ENCODE assay signal across 8 cellular contexts in the genomic region with DNA sequence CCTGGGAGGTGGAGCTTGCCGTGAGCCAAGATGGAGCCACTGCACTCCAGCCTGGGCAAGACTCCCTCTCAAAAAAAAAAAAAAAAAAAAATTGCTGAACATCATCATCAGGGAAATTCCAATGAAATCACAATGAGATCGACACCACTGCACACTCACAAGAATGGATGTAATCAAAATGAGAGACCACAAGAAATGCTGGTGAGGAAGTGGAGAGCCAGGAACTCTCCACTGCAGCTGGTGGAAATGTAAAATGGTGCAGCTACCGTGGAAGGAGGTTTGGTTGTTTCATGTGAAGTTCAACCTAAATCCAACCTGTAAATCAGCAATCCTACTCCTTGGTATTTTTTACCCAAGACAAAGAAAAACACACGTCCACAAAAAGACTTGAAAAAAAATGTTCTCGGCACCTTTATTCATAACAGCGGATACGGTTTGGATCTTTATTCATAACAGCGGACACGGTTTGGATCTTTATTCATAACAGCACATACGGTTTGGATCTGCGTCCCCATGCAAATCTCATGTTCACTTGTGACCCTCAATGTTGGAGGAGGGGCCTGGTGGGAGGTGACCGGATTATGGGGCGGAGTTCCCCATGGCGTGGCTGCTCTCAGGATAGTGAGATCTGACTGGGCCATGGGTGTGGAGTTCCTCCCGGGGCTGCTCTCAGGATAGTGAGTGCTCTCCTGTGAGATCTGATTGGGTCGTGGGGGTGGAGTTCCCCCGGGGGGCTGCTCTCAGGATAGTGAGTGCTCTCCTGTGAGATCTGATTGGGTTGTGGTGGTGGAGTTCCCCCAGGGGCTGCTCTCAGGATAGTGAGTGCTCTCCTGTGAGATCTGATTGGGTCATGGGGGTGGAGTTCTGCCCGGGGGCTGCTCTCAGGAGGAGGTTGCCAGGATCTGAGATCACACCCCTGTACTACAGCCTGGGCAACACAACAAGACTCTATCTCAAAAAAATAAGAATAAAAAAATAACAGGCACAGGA. TPM values are rescaled to one million over a fixed set of nuclear protein-coding genes. Genes with fewer than 3 reads are reported as not detected.
DNase-seq lines count a peak whose midpoint lies in the region; ATAC-seq and TF ChIP-seq lines count a peak whose summit lies in the region.

No MANE protein-coding gene starts in this region.

- H3K4me1 ChIP-seq in Panc1 (ENCODE audit: control insufficient read depth, insufficient read depth, low read length) (peaks cover 13% of the 10 kb centered on the region), tibial nerve (peaks cover 0 to 47% (median 9%) of the 10 kb centered on the region in 4 donors)

- in situ Hi-C loops in Panc1 (cut with HindIII; ENCODE audit: low pct_unique_long_range_greater_than_20kb, low sequenced_read_pairs), result no loop called here

- H3K36me3 ChIP-seq in Panc1 (ENCODE audit: control insufficient read depth, insufficient read depth, low read length) (no peaks in the 10 kb centered on the region), tibial nerve (peaks cover 0 to 12% (median 0%) of the 10 kb centered on the region in 3 donors)

- CTCF ChIA-PET in Panc1 (lab: Charles Lee), result interaction anchor here (0.7 kb wide), 1 partner anchor 35 kb away, joined by 3 read pairs; no protein-coding TSS in a partner anchor

- H3K4me3 ChIP-seq in Panc1 (ENCODE audit: low read depth in 2 of 2, low read length in 2 of 2) (no peak overlapping the region), tibial nerve (no peak overlapping the region)

- no peak for TF ChIP-seq POLR2A in tibial nerve (IDR thresholded peaks at IDR 0.05)

- no peak for TF ChIP-seq EP300 in tibial nerve (IDR thresholded peaks at IDR 0.05)

- H3K9me3 ChIP-seq in Panc1 (ENCODE audit: control insufficient read depth, insufficient read depth, low read depth, low read length) (no peaks in the 10 kb centered on the region), tibial nerve (no peaks in the 10 kb centered on the region)

- no peak for TF ChIP-seq CTCF in Panc1 (IDR thresholded peaks at IDR 0.05)
- TF ChIP-seq CTCF in tibial nerve (IDR thresholded peaks at IDR 0.05), result no peak

- BruUV-seq in Panc1 (replicated peaks; lab: Mats Ljungman, UMichigan), result no TSS peak

- H3K27me3 ChIP-seq in Panc1 (ENCODE audit: control insufficient read depth, insufficient read depth, low read length) (no peaks in the 10 kb centered on the region), tibial nerve (no peaks in the 10 kb centered on the region)

- no peak overlapping the region for H3K27ac ChIP-seq in Panc1 (ENCODE audit: low read length)
- H3K27ac ChIP-seq in tibial nerve, result no peak overlapping the region

- POLR2A ChIA-PET in Panc1 (lab: Charles Lee), result no interaction called here

- 66 to 71% methylated on average over 18 of the region's 18 CpGs for WGBS in tibial nerve, 2 donors

- intact Hi-C loops in Panc1 (cut with micrococcal nuclease; ENCODE audit: unreplicated experiment), result no loop called here

- ATAC-seq in GM19023 (IDR thresholded peaks at IDR 0.05; ENCODE audit: unreplicated experiment) (peak; percentile 53), Panc1 (peak; percentile 40; the same call in 1 of the 2 replicates)

- DNase-seq in AG08395 (ENCODE audit: low spot score), result peak; percentile 35
- no peak for DNase-seq in Panc1 (ENCODE audit: low read depth, low spot score)
- peak; percentile 62 for DNase-seq in fibroblast of peridontal ligament (ENCODE audit: extremely low read depth)
- no peak for DNase-seq in tibial nerve (ENCODE audit: low spot score in 2 of 2)
- no peak for DNase-seq in SW 1271 (lab: John Stamatoyannopoulos, UW)
- no peak for DNase-seq in anterior cingulate cortex (lab: John Stamatoyannopoulos, UW)
- DNase-seq in RPMI8226, result no peak

RNA-seq across cellular contexts. Expression of gene GAK, which starts 7.7 kb away (rescaled TPM):
- 86.6 TPM for total RNA-seq in Panc1 (2021; ENCODE audit: unreplicated experiment)
- 56.0 TPM for polyA plus RNA-seq in Panc1 (2012; ENCODE audit: insufficient read length)
- 100 to 1,000 TPM in 3 of 4 donors, 10 to 100 TPM in 1; 92.3 to 177 (median 127) TPM for total RNA-seq in tibial nerve

RNA-seq across cellular contexts. Expression of gene TMEM175, which starts 7.9 kb away (rescaled TPM):
- total RNA-seq in Panc1 (2021; ENCODE audit: unreplicated experiment) (21.8 TPM), tibial nerve (10 to 100 TPM; 33.3 to 61.2 (median 39.0) TPM)
- polyA plus RNA-seq in Panc1 (2012; ENCODE audit: insufficient read length), result 32.5 TPM

RNA-seq across cellular contexts. Expression of gene DGKQ, which starts 49.0 kb away (rescaled TPM):
- 12.2 TPM for total RNA-seq in Panc1 (2021; ENCODE audit: unreplicated experiment)
- polyA plus RNA-seq in Panc1 (2012; ENCODE audit: insufficient read length), result 14.1 TPM
- 10 to 100 TPM in 3 of 4 donors, 1 to 10 TPM in 1; 9.0 to 23.4 (median 13.6) TPM for total RNA-seq in tibial nerve

Comparison
In these comparisons a context has a peak if more than half of its experiments do, and no peak if none do; other contexts are left out.
1. DNase-seq: peak in AG08395 (single experiment) and fibroblast of peridontal ligament (single experiment); none in Panc1 (single experiment), tibial nerve (0 of 2), SW 1271 (0 of 2), anterior cingulate cortex (0 of 58) and RPMI8226 (single experiment).